Comparison of ENCODE assay signal across 18 cellular contexts in the genomic region with DNA sequence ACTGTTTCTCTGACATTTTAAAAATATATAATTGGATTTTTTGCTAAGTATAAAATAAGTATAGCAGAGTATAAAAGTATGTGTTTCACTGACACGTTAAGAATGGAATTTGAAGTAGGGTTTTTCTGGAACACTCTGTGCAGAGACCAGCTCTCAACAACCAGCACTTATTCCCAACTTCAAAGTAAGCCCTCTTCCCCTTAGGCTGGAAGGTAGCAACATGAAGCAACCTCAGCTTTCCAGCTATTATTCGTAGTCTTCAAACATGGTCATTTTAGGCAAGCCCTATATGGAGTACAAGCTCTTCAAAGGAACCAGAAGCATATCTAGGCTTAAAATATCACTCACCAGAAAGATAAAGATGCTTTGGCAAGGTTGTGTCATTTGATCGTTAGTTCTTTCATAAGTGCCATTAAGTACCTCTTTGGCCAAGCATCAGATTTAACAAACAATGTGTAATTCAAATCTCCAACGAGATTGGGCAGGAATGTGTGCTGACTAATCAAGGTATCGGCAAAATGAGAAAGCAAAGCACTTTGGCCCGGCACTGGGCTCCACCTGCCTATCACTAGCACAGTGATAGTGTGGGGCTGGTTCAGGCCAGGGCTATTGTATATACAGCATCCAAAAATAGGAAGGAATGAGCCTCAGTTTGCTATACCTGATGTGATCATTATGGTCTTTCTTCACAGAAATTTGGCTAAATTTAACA.
DNase-seq lines count a peak whose midpoint lies in the region; ATAC-seq and TF ChIP-seq lines count a peak whose summit lies in the region.
"Had no signal": no experiment of that assay in that cellular context is flagged by ENCODE, and none has a peak within 500 bp of the region (broad histone marks: within the 10 kb centered on the region; RNA-seq: fewer than 3 reads in every experiment).

No MANE protein-coding gene starts in this region.

- no peaks in the 10 kb centered on the region for H3K9me3 ChIP-seq in lung (ENCODE audit: control insufficient read depth in 2 of 2, insufficient read depth in 1 of 2, low read length in 1 of 2)

- no peak overlapping the region for H3K27ac ChIP-seq in lung (ENCODE audit: low read depth in 1 of 2, low read length in 1 of 2)
- H3K27ac ChIP-seq: 22Rv1, dorsolateral prefrontal cortex had no signal

- H3K27me3 ChIP-seq in lung (ENCODE audit: control insufficient read depth, insufficient read depth), result no peaks in the 10 kb centered on the region

- WGBS in lung, 2 donors, result 57 to 78% methylated on average over 6 of the region's 6 CpGs

- TF ChIP-seq CTCF in lung (IDR thresholded peaks at IDR 0.05; ENCODE audit: control extremely low read depth, extremely low read depth), result no peak

- ATAC-seq in lung (ENCODE audit: insufficient read depth, low FRiP score), result peak; percentile 79
- ATAC-seq in GM18519 (IDR thresholded peaks at IDR 0.05; ENCODE audit: low FRiP score, unreplicated experiment), result no peak
- no peak for ATAC-seq in GM21423 (IDR thresholded peaks at IDR 0.05; ENCODE audit: unreplicated experiment)
- ATAC-seq: activated naive CD8-positive, alpha-beta T cell treated with anti-CD3 and anti-CD28 coated beads, Interleukin-2, amount 50 U/mL, for 24 hours; T-cell had no signal

- H3K4me3 ChIP-seq in lung, result no peak overlapping the region
- H3K4me3 ChIP-seq: dorsolateral prefrontal cortex had no signal

- DNase-seq in NCI-H1417 (lab: John Stamatoyannopoulos, UW) (peak; percentile 3 to 95 (median 61)), NCI-H1417 treated with DMSO at 0.1 percent for 48 hours (lab: John Stamatoyannopoulos, UW) (no peak), NCI-H128 (lab: John Stamatoyannopoulos, UW; ENCODE audit: unreplicated experiment) (peak; percentile 88), NCI-H510A (lab: John Stamatoyannopoulos, UW) (peak; percentile 34), lung (ENCODE audit: low spot score) (peak; percentile 64), germinal center (ENCODE audit: low spot score) (no peak)
- DNase-seq: activated CD4-positive, alpha-beta T cell treated with anti-CD3 and anti-CD28 coated beads, Interleukin-2, amount 10 ng/mL, durations not matched to agents 24 days and 14 days; activated naive CD8-positive, alpha-beta T cell treated with anti-CD3 and anti-CD28 coated beads, Interleukin-2, amount 50 U/mL, for 24 hours; AML-193; dorsolateral prefrontal cortex; foreskin melanocyte; NCI-H2171 treated with DMSO at 0.1 percent for 48 hours; RPMI8226; stimulated activated CD4-positive, alpha-beta T cell treated with anti-CD3 and anti-CD28 coated beads, Interleukin-2, amount 100 ng/mL, for 24 hours; T-cell had no signal

- H3K4me1 ChIP-seq in lung (ENCODE audit: control insufficient read depth in 2 of 2, insufficient read depth in 2 of 2, low read length in 2 of 2), result no peaks in the 10 kb centered on the region

- no peaks in the 10 kb centered on the region for H3K36me3 ChIP-seq in lung (ENCODE audit: control insufficient read depth in 2 of 2, insufficient read depth in 2 of 2, low read length in 2 of 2)

Comparison
In these comparisons a context has a peak if more than half of its experiments do, and no peak if none do; other contexts are left out.
1. DNase-seq: peak in NCI-H1417 (3 of 3), NCI-H128 (single experiment), NCI-H510A (single experiment) and lung (single experiment); none in NCI-H1417 treated with DMSO at 0.1 percent for 48 hours (single experiment) and germinal center (single experiment).